14 cellular contexts compared by ENCODE assay signal in genomic region chr13:90950134-90950533, GRCh38.
DNase-seq lines count a peak whose midpoint lies in the region; TF ChIP-seq lines count a peak whose summit lies in the region.
"Had no signal": no experiment of that assay in that cellular context is flagged by ENCODE, and none has a peak within 500 bp of the region (broad histone marks: within the 10 kb centered on the region; RNA-seq: fewer than 3 reads in every experiment).

No MANE protein-coding gene starts in this region.

- no peaks in the 10 kb centered on the region for H3K4me1 Mint-ChIP-seq in nephron
- H3K4me1 Mint-ChIP-seq: H9 had no signal

- peak; percentile 66 for DNase-seq in ACHN
- DNase-seq in MV-4-11 (lab: John Stamatoyannopoulos, UW), result peak; percentile 6
- DNase-seq in epithelial cell of esophagus (ENCODE audit: low read depth), result peak; percentile 46
- DNase-seq in HK-2 (ENCODE audit: unreplicated experiment), result no peak
- no peak for DNase-seq in MG63
- DNase-seq in GOT3 (lab: John Stamatoyannopoulos, UW), result no peak
- DNase-seq: EL, H9, NCI-H1048, NCI-H1436 treated with DMSO at 0.1 percent for 48 hours, NCI-H2029 treated with DMSO at 0.1 percent for 48 hours, NCI-H748 treated with DMSO at 0.1 percent for 48 hours had no signal

- no peaks in the 10 kb centered on the region for H3K9me3 Mint-ChIP-seq in nephron
- H3K9me3 Mint-ChIP-seq: H9 had no signal

- H3K27me3 ChIP-seq in MG63, result no peaks in the 10 kb centered on the region

- peak overlapping the region; percentile 34 to 91 (median 51) for H3K27ac Mint-ChIP-seq in nephron
- H3K27ac Mint-ChIP-seq: H9 had no signal

- H3K4me3 ChIP-seq in epithelial cell of esophagus (ENCODE audit: low read length) (no peak overlapping the region), MG63 (no peak overlapping the region)
- H3K4me3 ChIP-seq: K562 had no signal

- no peaks in the 10 kb centered on the region for H3K27me3 Mint-ChIP-seq in nephron (ENCODE audit: low read depth)

- no peak overlapping the region for H3K4me3 Mint-ChIP-seq in nephron
- H3K4me3 Mint-ChIP-seq: H9 had no signal

- in situ Hi-C loops in ACHN (cut with HindIII; ENCODE audit: low pct_ligation_motif_present, low pct_unique_long_range_greater_than_20kb, low sequenced_read_pairs), result no loop called here

- TF ChIP-seq CTCF in epithelial cell of esophagus (IDR thresholded peaks at IDR 0.05; ENCODE audit: insufficient read depth, low read depth, low read length, missing control alignments) (no peak), nephron (IDR thresholded peaks at IDR 0.05; ENCODE audit: unreplicated experiment in 3 of 3) (no peak)

- H3K36me3 ChIP-seq in MG63, result no peaks in the 10 kb centered on the region

- no peaks in the 10 kb centered on the region for H3K36me3 Mint-ChIP-seq in nephron (ENCODE audit: low read depth)

- H3K9me3 ChIP-seq in MG63, result no peaks in the 10 kb centered on the region

Comparison
In these comparisons a context has a peak if more than half of its experiments do, and no peak if none do; other contexts are left out.
1. DNase-seq: peak in ACHN (single experiment), MV-4-11 (single experiment) and epithelial cell of esophagus (single experiment); none in HK-2 (single experiment), MG63 (single experiment) and GOT3 (single experiment).